ENCODE assay signal across 27 cellular contexts in the genomic region with DNA sequence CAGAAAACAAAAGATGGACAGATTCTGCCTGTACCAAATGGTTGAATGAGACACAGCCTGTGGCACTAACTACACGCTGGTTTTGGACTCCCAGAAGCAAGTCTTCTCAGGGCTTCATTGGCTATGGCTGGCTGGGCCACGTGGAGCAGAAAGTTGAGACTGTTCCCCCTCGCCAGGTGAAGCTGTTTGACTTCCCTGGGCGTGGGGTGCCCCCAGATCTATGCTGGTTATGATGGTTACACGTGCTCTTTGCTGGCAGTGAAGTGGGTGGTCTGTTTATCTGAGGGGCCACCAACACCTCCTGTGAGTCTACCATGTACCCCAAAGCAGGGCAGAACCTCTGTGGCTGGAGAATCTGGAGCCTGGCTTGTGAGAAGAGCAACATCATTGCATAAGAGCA.
"Had no signal": no experiment of that assay in that cellular context is flagged by ENCODE, and none has a peak within 500 bp of the region (broad histone marks: within the 10 kb centered on the region; RNA-seq: fewer than 3 reads in every experiment).

No MANE protein-coding gene starts in this region.

- H3K36me3 ChIP-seq: colonic mucosa, esophagus muscularis mucosa, esophagus squamous epithelium, gastrocnemius medialis, gastroesophageal sphincter had no signal

- H3K27ac Mint-ChIP-seq: dendritic cell treated with granulocyte-macrophage colony-stimulating factor and Interleukin-4, amounts not matched to agents 40 ng/mL and 50 ng/mL, for 4 days; effector memory CD8-positive, alpha-beta T cell; endodermal cell had no signal

- H3K4me3 Mint-ChIP-seq: dendritic cell treated with granulocyte-macrophage colony-stimulating factor and Interleukin-4, amounts not matched to agents 40 ng/mL and 50 ng/mL, for 4 days; effector memory CD8-positive, alpha-beta T cell; endodermal cell had no signal

- H3K9me3 Mint-ChIP-seq: endodermal cell had no signal

- H3K27me3 Mint-ChIP-seq: dendritic cell treated with granulocyte-macrophage colony-stimulating factor and Interleukin-4, amounts not matched to agents 40 ng/mL and 50 ng/mL, for 4 days; effector memory CD8-positive, alpha-beta T cell had no signal

- H3K27ac ChIP-seq: colonic mucosa, coronary artery, dorsolateral prefrontal cortex, epithelial cell of prostate, esophagus muscularis mucosa, esophagus squamous epithelium, foreskin keratinocyte, gastrocnemius medialis, gastroesophageal sphincter had no signal

- H3K27me3 ChIP-seq: colonic mucosa, esophagus muscularis mucosa, esophagus squamous epithelium, foreskin keratinocyte, gastrocnemius medialis, gastroesophageal sphincter had no signal

- H3K4me3 ChIP-seq: colonic mucosa, coronary artery, dorsolateral prefrontal cortex, esophagus muscularis mucosa, esophagus squamous epithelium, gastrocnemius medialis, gastroesophageal sphincter had no signal

- DNase-seq: cerebellar nuclear complex; colonic mucosa; cortex of kidney; dermis blood vessel endothelial cell; dorsolateral prefrontal cortex; effector CD4-positive, alpha-beta T cell; effector CD8-positive, alpha-beta T cell; effector memory CD4-positive, alpha-beta T cell; effector memory CD8-positive, alpha-beta T cell; endodermal cell; erythroblast; esophagus squamous epithelium; foreskin fibroblast; foreskin keratinocyte; foreskin melanocyte; gastrocnemius medialis; glutamatergic neuron had no signal

- FAIRE-seq: colon, endometrium, endothelial cell of umbilical vein, frontal cortex had no signal

- H3K9me3 ChIP-seq: colonic mucosa, esophagus squamous epithelium, gastrocnemius medialis, gastroesophageal sphincter had no signal

- H3K4me1 ChIP-seq: colonic mucosa, esophagus muscularis mucosa, esophagus squamous epithelium, foreskin keratinocyte, gastrocnemius medialis, gastroesophageal sphincter had no signal

- ATAC-seq: effector memory CD8-positive, alpha-beta T cell; esophagus mucosa; foreskin keratinocyte; gastrocnemius medialis; gastroesophageal sphincter had no signal
